Comparison of ENCODE assay signal across 18 cellular contexts in genomic region chr11:77375114-77375513, GRCh38.
DNase-seq lines count a peak whose midpoint lies in the region; ATAC-seq and TF ChIP-seq lines count a peak whose summit lies in the region.
"Had no signal": no experiment of that assay in that cellular context is flagged by ENCODE, and none has a peak within 500 bp of the region (broad histone marks: within the 10 kb centered on the region; RNA-seq: fewer than 3 reads in every experiment).

No MANE protein-coding gene starts in this region.

- peaks cover 2% of the 10 kb centered on the region for H4K20me1 ChIP-seq in mammary epithelial cell (ENCODE audit: insufficient read depth, low read length)

- H2AFZ ChIP-seq in mammary epithelial cell (ENCODE audit: low read depth, low read length), result no peak overlapping the region

- no peaks in the 10 kb centered on the region for H3K79me2 ChIP-seq in mammary epithelial cell (ENCODE audit: insufficient read depth, low read length)

- in situ Hi-C loops in mammary epithelial cell (cut with MboI; ENCODE audit: low sequenced_read_pairs in 2 of 2), result no loop called here

- no peaks in the 10 kb centered on the region for H3K9me3 ChIP-seq in MG63
- no peaks in the 10 kb centered on the region for H3K9me3 ChIP-seq in mammary epithelial cell (replicated peaks; ENCODE audit: insufficient read depth, low read length)
- H3K9me3 ChIP-seq: adrenal gland, Peyer's patch, psoas muscle had no signal

- H3K36me3 ChIP-seq in MG63 (peaks cover 25% of the 10 kb centered on the region), mammary epithelial cell (ENCODE audit: insufficient read depth, low read length) (peaks cover 12% of the 10 kb centered on the region)

- peak overlapping the region; percentile 26 for H3K4me2 ChIP-seq in mammary epithelial cell (ENCODE audit: insufficient read depth, low read depth, low read length)

- BruUV-seq in mammary epithelial cell (replicated peaks; lab: Mats Ljungman, UMichigan), result no TSS peak

- DNase-seq in COLO829 (ENCODE audit: low spot score) (peak; percentile 8), MG63 (peak; percentile 18), mammary epithelial cell (no peak), foreskin keratinocyte (peak in 1 of 2 donors; percentile 35)
- DNase-seq in activated T-cell treated with anti-CD3 and anti-CD28 coated beads, Interleukin-2, amount 50 U/mL, for 1 hour, result no peak
- no peak for DNase-seq in activated CD4-positive, alpha-beta T cell treated with anti-CD3 and anti-CD28 coated beads, Interleukin-2, amount 50 U/mL, for 4 hours
- no peak for DNase-seq in stimulated activated naive CD4-positive, alpha-beta T cell treated with Interleukin-2 at 50 U/mL for 16 hours (lab: John Stamatoyannopoulos, UW)
- DNase-seq: activated CD4-positive, CD25-positive, alpha-beta regulatory T cell treated with anti-CD3 and anti-CD28 coated beads, Interleukin-2, amount 50 U/mL, for 72 hours; adrenal gland; DMS 273 treated with DMSO at 0.1 percent for 48 hours; NCI-H1694; psoas muscle; stimulated activated CD4-positive, alpha-beta T cell treated with anti-CD3 and anti-CD28 coated beads, Interleukin-4, amount 100 ng/mL, for 1 hour had no signal

- intact Hi-C loops in mammary epithelial cell (cut with micrococcal nuclease), result loop anchor here (5.0 to 10.0 kb wide), 2 partner anchors 183 to 240 kb away; no protein-coding TSS in a partner anchor

- H3K9ac ChIP-seq in mammary epithelial cell (ENCODE audit: insufficient read depth, low read length), result no peak overlapping the region

- TF ChIP-seq CTCF in mammary epithelial cell (conservative IDR thresholded peaks at IDR 0.05 in 1 of 2, IDR thresholded peaks at IDR 0.05 in 1 of 2; ENCODE audit: extremely low read depth in 1 of 2, insufficient read depth in 1 of 2, low read depth in 1 of 2, low read length in 2 of 2), result no peak
- no peak for TF ChIP-seq CTCF in foreskin keratinocyte (conservative IDR thresholded peaks at IDR 0.05)

- H3K27ac ChIP-seq in mammary epithelial cell (ENCODE audit: insufficient read depth, low read depth, low read length) (peak overlapping the region; percentile 47), foreskin keratinocyte (peak overlapping the region; percentile 76)
- H3K27ac ChIP-seq: adrenal gland, C4-2B, psoas muscle, SK-N-MC, skin epidermis had no signal

- peak; percentile 27 for ATAC-seq in foreskin keratinocyte
- no peak for ATAC-seq in GM19035 (IDR thresholded peaks at IDR 0.05; ENCODE audit: unreplicated experiment)

- CTCF ChIA-PET in mammary epithelial cell (lab: Charles Lee; ENCODE audit: low non-redundant PET), result no interaction called here

- H3K27me3 ChIP-seq in MG63 (no peaks in the 10 kb centered on the region; the same call in 1 of the 2 replicates), mammary epithelial cell (ENCODE audit: insufficient read depth, low read length) (no peaks in the 10 kb centered on the region), foreskin keratinocyte (no peaks in the 10 kb centered on the region)
- H3K27me3 ChIP-seq: adrenal gland, Peyer's patch had no signal

- H3K4me3 ChIP-seq in MG63 (no peak overlapping the region), mammary epithelial cell (replicated peaks in 1 of 3; ENCODE audit: insufficient read depth in 1 of 3, low read depth in 2 of 3, low read length in 3 of 3) (no peak overlapping the region)
- H3K4me3 ChIP-seq: adrenal gland, Peyer's patch, psoas muscle, SK-N-MC, skin epidermis had no signal

- peaks cover 21% of the 10 kb centered on the region for H3K4me1 ChIP-seq in mammary epithelial cell (ENCODE audit: insufficient read depth, low read length)
- peaks cover 23% of the 10 kb centered on the region for H3K4me1 ChIP-seq in foreskin keratinocyte

- dilution Hi-C loops in mammary epithelial cell (cut with HindIII; ENCODE audit: low sequenced_read_pairs), result no loop called here

- 100% methylated on average over 1 of the region's 1 CpG for whole genome bisulfite sequencing in mammary epithelial cell (ENCODE audit: low coverage, missing lambda C conversion rate)

Comparison
In these comparisons a context has a peak if more than half of its experiments do, and no peak if none do; other contexts are left out.
1. DNase-seq: peak in COLO829 (single experiment) and MG63 (single experiment); none in mammary epithelial cell (single experiment), activated T-cell treated with anti-CD3 and anti-CD28 coated beads, Interleukin-2, amount 50 U/mL, for 1 hour (single experiment), activated CD4-positive, alpha-beta T cell treated with anti-CD3 and anti-CD28 coated beads, Interleukin-2, amount 50 U/mL, for 4 hours (0 of 2) and stimulated activated naive CD4-positive, alpha-beta T cell treated with Interleukin-2 at 50 U/mL for 16 hours (single experiment).